In genomic region chr9:96418074-96418919, GRCh38 we compare ENCODE assay signal across 1 cellular context.
TF ChIP-seq lines count a peak whose summit lies in the region.

Gene ZNF367, minus strand, starts transcription at chr9:96418370. Its CDS starts 338 bp downstream, at chr9:96418032.

TF ChIP-seq in K562, 482 proteins besides CTCF, POLR2A, EP300 and RAD21 (continued from another document and continues in another):
- peak; percentile 54; the same call in 1 of the 2 replicates for TF ChIP-seq TAF7 (tag; IDR thresholded peaks at IDR 0.05)
- TF ChIP-seq POLR2G (IDR thresholded peaks at IDR 0.05; ENCODE audit: low read depth, low read length): peak; percentile 94
- TF ChIP-seq ARID1B (IDR thresholded peaks at IDR 0.05): no peak
- peak in 1 of 3 experiments; percentile 46; a peak in 1 of 6 replicates for TF ChIP-seq ZBTB11 (CRISPR knock-in tag; IDR thresholded peaks at IDR 0.05)
- no peak for TF ChIP-seq CC2D1A (IDR thresholded peaks at IDR 0.05)
- TF ChIP-seq ZNF609 (CRISPR knock-in tag; IDR thresholded peaks at IDR 0.05; ENCODE audit: borderline replicate concordance): no peak
- TF ChIP-seq RBFOX2 (IDR thresholded peaks at IDR 0.05; ENCODE audit: low read depth, low read length): peak; percentile 93
- TF ChIP-seq HDAC6 (IDR thresholded peaks at IDR 0.05; ENCODE audit: low read depth, low read length): no peak
- no peak for TF ChIP-seq ZNF717 (CRISPR knock-in tag; IDR thresholded peaks at IDR 0.05)
- peak; percentile 88 for TF ChIP-seq POLR2B (IDR thresholded peaks at IDR 0.05; ENCODE audit: low read depth, partially characterized antibody)
- peak; percentile 19; the same call in 1 of the 2 replicates for TF ChIP-seq FOXK1 (CRISPR knock-in tag; IDR thresholded peaks at IDR 0.05; ENCODE audit: borderline replicate concordance)
- no peak for TF ChIP-seq CHD4 (IDR thresholded peaks at IDR 0.05; ENCODE audit: insufficient read depth, insufficient replicate concordance, low read depth, low read length, poor library complexity, severe bottlenecking)
- no peak for TF ChIP-seq BRD9 (IDR thresholded peaks at IDR 0.05; ENCODE audit: low read depth, partially characterized antibody)
- peak; percentile 99 for TF ChIP-seq E2F3 (CRISPR knock-in tag; IDR thresholded peaks at IDR 0.05)
- TF ChIP-seq TFAP4 (CRISPR knock-in tag; IDR thresholded peaks at IDR 0.05; ENCODE audit: borderline replicate concordance): peak; percentile 76; the same call in 1 of the 2 replicates
- no peak for TF ChIP-seq GABPB2 (CRISPR knock-in tag; conservative IDR thresholded peaks at IDR 0.05)
- no peak for TF ChIP-seq TARDBP (IDR thresholded peaks at IDR 0.05)
- no peak for TF ChIP-seq SMAD2 (IDR thresholded peaks at IDR 0.05; ENCODE audit: low read depth, low read length)
- TF ChIP-seq SRSF9 (IDR thresholded peaks at IDR 0.05; ENCODE audit: borderline replicate concordance, low read depth, low read length): no peak
- TF ChIP-seq TAL1 (IDR thresholded peaks at IDR 0.05): no peak
- TF ChIP-seq ZNF239 (CRISPR knock-in tag; IDR thresholded peaks at IDR 0.05): no peak
- 0 out of 2 replicates have a peak, but pooled peaks have one; percentile 33 for TF ChIP-seq ATF2 (CRISPR knock-in tag; IDR thresholded peaks at IDR 0.05)
- TF ChIP-seq THRAP3 (IDR thresholded peaks at IDR 0.05; ENCODE audit: borderline replicate concordance): no peak
- no peak for TF ChIP-seq CBFA2T3 (IDR thresholded peaks at IDR 0.05)
- TF ChIP-seq KLF6 (CRISPR knock-in tag; IDR thresholded peaks at IDR 0.05; ENCODE audit: borderline replicate concordance): peak; percentile 62; the same call in 1 of the 2 replicates
- no peak for TF ChIP-seq SNAPC5 (CRISPR knock-in tag; IDR thresholded peaks at IDR 0.05)
- no peak for TF ChIP-seq HLTF (IDR thresholded peaks at IDR 0.05)
- peak; percentile 72 for TF ChIP-seq NEUROD1 (IDR thresholded peaks at IDR 0.05; ENCODE audit: borderline replicate concordance, low read depth, low read length, partially characterized antibody)
- no peak for TF ChIP-seq FOSL1 (tag; conservative IDR thresholded peaks at IDR 0.05)
- no peak for TF ChIP-seq PRMT5 (CRISPR knock-in tag; IDR thresholded peaks at IDR 0.05)
- TF ChIP-seq HNRNPK (IDR thresholded peaks at IDR 0.05; ENCODE audit: low read depth, low read length, poor library complexity, severe bottlenecking): no peak
- TF ChIP-seq COPS2 (conservative IDR thresholded peaks at IDR 0.05): no peak
- no peak for TF ChIP-seq BMI1 (IDR thresholded peaks at IDR 0.05; ENCODE audit: low read length)
- no peak for TF ChIP-seq KDM1A (IDR thresholded peaks at IDR 0.05)
- TF ChIP-seq ZEB2 (IDR thresholded peaks at IDR 0.05): no peak
- no peak for TF ChIP-seq THRA (IDR thresholded peaks at IDR 0.05)
- TF ChIP-seq MBD1 (CRISPR knock-in tag; IDR thresholded peaks at IDR 0.05): no peak
- TF ChIP-seq SFPQ (IDR thresholded peaks at IDR 0.05; ENCODE audit: low read depth, low read length): no peak
- TF ChIP-seq ZBTB49 (CRISPR knock-in tag; IDR thresholded peaks at IDR 0.05; ENCODE audit: borderline replicate concordance): no peak
- TF ChIP-seq ELK1 (CRISPR knock-in tag; IDR thresholded peaks at IDR 0.05): peak; percentile 58; the same call in 1 of the 2 replicates
- peak; percentile 83 for TF ChIP-seq LCOR (CRISPR knock-in tag; IDR thresholded peaks at IDR 0.05)
- TF ChIP-seq ZNF511 (CRISPR knock-in tag; IDR thresholded peaks at IDR 0.05): peak; percentile 95
- peak; percentile 39 for TF ChIP-seq SMAD1 (IDR thresholded peaks at IDR 0.05; ENCODE audit: low read depth, low read length, partially characterized antibody)
- TF ChIP-seq MAZ (CRISPR knock-in tag; conservative IDR thresholded peaks at IDR 0.05 in 1 of 2, IDR thresholded peaks at IDR 0.05 in 1 of 2): peak in 1 of 2 experiments; percentile 6; a peak in 3 of 4 replicates
